8 cellular contexts compared by ENCODE assay signal in genomic region chr14:104724981-104725771, GRCh38. TPM values are rescaled to one million over a fixed set of nuclear protein-coding genes. Genes with fewer than 3 reads are reported as not detected.
DNase-seq lines count a peak whose midpoint lies in the region; ATAC-seq and TF ChIP-seq lines count a peak whose summit lies in the region.

No MANE protein-coding gene starts in this region.

- H3K79me1 ChIP-seq in trophoblast cell (ENCODE audit: low read length), result peaks cover 2% of the 10 kb centered on the region

- H3K23ac ChIP-seq in trophoblast cell (ENCODE audit: low read length), result no peak overlapping the region

- H3K36me3 Mint-ChIP-seq in activated naive CD4-positive, alpha-beta T cell treated with anti-CD3 and anti-CD28 coated beads, Interleukin-2, amount 50 U/mL, for 24 hours, result no peaks in the 10 kb centered on the region
- no peaks in the 10 kb centered on the region for H3K36me3 Mint-ChIP-seq in activated naive CD4-positive, alpha-beta T cell treated with anti-CD3 and anti-CD28 coated beads, Interleukin-2, amount 50 U/mL, for 72 hours
- no peaks in the 10 kb centered on the region for H3K36me3 Mint-ChIP-seq in activated B cell treated with CpG ODN at 0.5 μM for 24 hours (ENCODE audit: low read depth)

- peaks cover 3 to 76% (median 42%) of the 10 kb centered on the region in 12 donors for H3K4me1 ChIP-seq in heart left ventricle
- peaks cover 3 to 16% of the 10 kb centered on the region in 2 experiments for H3K4me1 ChIP-seq in trophoblast cell (ENCODE audit: control insufficient read depth in 1 of 2, insufficient read depth in 2 of 2, low read length in 2 of 2)
- H3K4me1 ChIP-seq in MM.1S (ENCODE audit: low read length), result peaks cover 10% of the 10 kb centered on the region; the same call in 1 of the 2 replicates

- H2BK12ac ChIP-seq in trophoblast cell (ENCODE audit: low read length), result no peak overlapping the region

- TF ChIP-seq CTCF in activated B cell treated with CpG ODN at 0.5 μM for 24 hours (IDR thresholded peaks at IDR 0.05) (no peak), heart left ventricle (IDR thresholded peaks at IDR 0.05) (peak in 7 of 12 donors; percentile 8 to 53 (median 32)), MM.1S (IDR thresholded peaks at IDR 0.05; ENCODE audit: low read length) (no peak)

- H2BK5ac ChIP-seq in trophoblast cell (ENCODE audit: low read depth, low read length, poor library complexity), result no peak overlapping the region

- ATAC-seq in activated naive CD4-positive, alpha-beta T cell treated with anti-CD3 and anti-CD28 coated beads, Interleukin-2, amount 50 U/mL, for 72 hours, result no peak
- ATAC-seq in activated B cell treated with CpG ODN at 0.5 μM for 24 hours (ENCODE audit: low read depth) (no peak), heart left ventricle (peak; percentile 45 to 65 (median 52))

- H3K27ac ChIP-seq in heart left ventricle (peak overlapping the region; percentile 77 to 98 (median 90)), trophoblast cell (ENCODE audit: low read depth, low read length) (no peak overlapping the region), MM.1S (ENCODE audit: low read length) (no peak overlapping the region)

- no peaks in the 10 kb centered on the region for H3F3A ChIP-seq in MM.1S (ENCODE audit: insufficient read depth, low read length)

- no peak overlapping the region for H2AK5ac ChIP-seq in trophoblast cell (ENCODE audit: low read length)

- no peak overlapping the region for H4K8ac ChIP-seq in trophoblast cell (ENCODE audit: low read depth, low read length)

- peaks cover 0 to 7% (median 0%) of the 10 kb centered on the region in 9 donors for H3K36me3 ChIP-seq in heart left ventricle
- peaks cover 13% of the 10 kb centered on the region in 2 experiments for H3K36me3 ChIP-seq in trophoblast cell (ENCODE audit: control insufficient read depth in 1 of 2, insufficient read depth in 2 of 2, low read length in 2 of 2)
- no peaks in the 10 kb centered on the region for H3K36me3 ChIP-seq in MM.1S (replicated peaks; ENCODE audit: insufficient read depth, low read length)

- no peak overlapping the region for H3K4ac ChIP-seq in trophoblast cell (ENCODE audit: low read depth, low read length)

- no peak overlapping the region for H2AFZ ChIP-seq in trophoblast cell (ENCODE audit: insufficient read depth, low read length, poor library complexity)
- no peak overlapping the region for H2AFZ ChIP-seq in MM.1S (ENCODE audit: low read length)

- TF ChIP-seq POLR2A in heart left ventricle (IDR thresholded peaks at IDR 0.05), result no peak

- no peak overlapping the region for H3K27ac Mint-ChIP-seq in activated naive CD4-positive, alpha-beta T cell treated with anti-CD3 and anti-CD28 coated beads, Interleukin-2, amount 50 U/mL, for 24 hours
- no peak overlapping the region for H3K27ac Mint-ChIP-seq in activated naive CD4-positive, alpha-beta T cell treated with anti-CD3 and anti-CD28 coated beads, Interleukin-2, amount 50 U/mL, for 72 hours
- no peak overlapping the region for H3K27ac Mint-ChIP-seq in activated B cell treated with CpG ODN at 0.5 μM for 24 hours

- peaks cover 2% of the 10 kb centered on the region for H3K79me2 ChIP-seq in trophoblast cell (ENCODE audit: control insufficient read depth, insufficient read depth, low read length, poor library complexity)
- H3K79me2 ChIP-seq in MM.1S (ENCODE audit: low read length), result no peaks in the 10 kb centered on the region

- peak overlapping the region; percentile 94 for H3K4me2 ChIP-seq in trophoblast cell (ENCODE audit: low read length)
- H3K4me2 ChIP-seq in MM.1S (ENCODE audit: low read depth, low read length), result no peak overlapping the region

- CTCF ChIA-PET in activated B cell treated with CpG ODN at 0.5 μM for 24 hours (lab: Charles Lee), result no interaction called here

- H3K9ac ChIP-seq in trophoblast cell (ENCODE audit: low read length), result no peak overlapping the region
- H3K9ac ChIP-seq in MM.1S (ENCODE audit: low read length), result no peak overlapping the region

- H3K18ac ChIP-seq in trophoblast cell (ENCODE audit: low read length), result no peak overlapping the region

- POLR2A ChIA-PET in activated B cell treated with CpG ODN at 0.5 μM for 24 hours (lab: Charles Lee), result interaction anchor here (1.0 to 1.3 kb wide), 2 partner anchors 14 to 67 kb away, joined by 4 read pairs; no protein-coding TSS in a partner anchor

- no peaks in the 10 kb centered on the region for H3K27me3 ChIP-seq in heart left ventricle
- no peaks in the 10 kb centered on the region for H3K27me3 ChIP-seq in trophoblast cell (ENCODE audit: insufficient read depth, low read length)
- H3K27me3 ChIP-seq in MM.1S (replicated peaks; ENCODE audit: insufficient read depth, low read length), result peaks cover 32% of the 10 kb centered on the region

- H4K20me1 ChIP-seq in MM.1S (ENCODE audit: insufficient read depth, low read length), result no peaks in the 10 kb centered on the region

- 17 to 29% (median 19%) methylated on average over 11 to 24 of the region's 24 CpGs for WGBS in heart left ventricle, 4 donors
- WGBS in trophoblast cell (ENCODE audit: extremely low coverage, insufficient coverage, insufficient read length), result no CpG with 5 or more reads among the region's 24 CpGs

- H3K4me1 Mint-ChIP-seq in activated naive CD4-positive, alpha-beta T cell treated with anti-CD3 and anti-CD28 coated beads, Interleukin-2, amount 50 U/mL, for 24 hours, result no peaks in the 10 kb centered on the region
- H3K4me1 Mint-ChIP-seq in activated B cell treated with CpG ODN at 0.5 μM for 24 hours, result no peaks in the 10 kb centered on the region

- H3K14ac ChIP-seq in trophoblast cell (ENCODE audit: low read length), result no peak overlapping the region

- H3K4me3 ChIP-seq in heart left ventricle (peak overlapping the region; percentile 63 to 96 (median 78)), trophoblast cell (ENCODE audit: low read depth, low read length) (no peak overlapping the region), MM.1S (ENCODE audit: low read length) (no peak overlapping the region)

- H2BK120ac ChIP-seq in trophoblast cell (ENCODE audit: insufficient read depth, low read length, poor library complexity), result no peak overlapping the region

- no peaks in the 10 kb centered on the region for H3K9me2 ChIP-seq in MM.1S (replicated peaks; ENCODE audit: insufficient read depth, low read length)

- H3K9me3 Mint-ChIP-seq in activated naive CD4-positive, alpha-beta T cell treated with anti-CD3 and anti-CD28 coated beads, Interleukin-2, amount 50 U/mL, for 24 hours, result no peaks in the 10 kb centered on the region
- no peaks in the 10 kb centered on the region for H3K9me3 Mint-ChIP-seq in activated naive CD4-positive, alpha-beta T cell treated with anti-CD3 and anti-CD28 coated beads, Interleukin-2, amount 50 U/mL, for 72 hours
- no peaks in the 10 kb centered on the region for H3K9me3 Mint-ChIP-seq in activated B cell treated with CpG ODN at 0.5 μM for 24 hours

- peak overlapping the region; percentile 30 for H3K4me3 Mint-ChIP-seq in activated naive CD4-positive, alpha-beta T cell treated with anti-CD3 and anti-CD28 coated beads, Interleukin-2, amount 50 U/mL, for 24 hours
- H3K4me3 Mint-ChIP-seq in activated B cell treated with CpG ODN at 0.5 μM for 24 hours, result peak overlapping the region; percentile 64

- no peak overlapping the region for H4K12ac ChIP-seq in trophoblast cell (ENCODE audit: low read depth, low read length)

- H3K9me3 ChIP-seq in heart left ventricle (no peaks in the 10 kb centered on the region), trophoblast cell (ENCODE audit: insufficient read depth, low read depth, low read length) (peaks cover 3% of the 10 kb centered on the region), MM.1S (replicated peaks; ENCODE audit: insufficient read depth, low read length) (no peaks in the 10 kb centered on the region)

- H4K91ac ChIP-seq in trophoblast cell (ENCODE audit: low read depth, low read length), result peak overlapping the region; percentile 2

- intact Hi-C loops in activated B cell treated with CpG ODN at 0.5 μM for 24 hours (cut with micrococcal nuclease) (loop anchor here (1.0 to 5.0 kb wide), 2 partner anchors 27 to 322 kb away; no protein-coding TSS in a partner anchor), heart left ventricle (cut with DNase I) (loop anchor here in 2 of 10 donors (10.0 kb wide), 1 partner anchor 140 kb away; no protein-coding TSS in a partner anchor)

- H3K27me3 Mint-ChIP-seq in activated naive CD4-positive, alpha-beta T cell treated with anti-CD3 and anti-CD28 coated beads, Interleukin-2, amount 50 U/mL, for 24 hours, result no peaks in the 10 kb centered on the region
- peaks cover 5% of the 10 kb centered on the region for H3K27me3 Mint-ChIP-seq in activated B cell treated with CpG ODN at 0.5 μM for 24 hours

- DNase-seq in activated naive CD4-positive, alpha-beta T cell treated with anti-CD3 and anti-CD28 coated beads, Interleukin-2, amount 50 U/mL, for 72 hours (ENCODE audit: low spot score in 2 of 2), result no peak
- DNase-seq in activated B cell treated with CpG ODN at 0.5 μM for 24 hours (no peak), heart left ventricle (peak; percentile 65 to 86 (median 82)), trophoblast cell (peak; percentile 47 to 55), NCI-H1092 treated with DMSO at 0.1 percent for 48 hours (lab: John Stamatoyannopoulos, UW) (no peak), MM.1S (no peak), germinal center (ENCODE audit: low spot score) (no peak)

RNA-seq across cellular contexts. Expression of gene ADSS1, which starts 1.1 kb away (rescaled TPM):
- total RNA-seq in activated naive CD4-positive, alpha-beta T cell treated with anti-CD3 and anti-CD28 coated beads, Interleukin-2, amount 50 U/mL, for 72 hours, result 1 to 10 TPM; 2.7 to 7.3 TPM
- total RNA-seq in activated B cell treated with CpG ODN at 0.5 μM for 24 hours (0.18 and 0.39 TPM in 2 replicates), heart left ventricle (100 to 1,000 TPM in 8 of 9 donors, 10 to 100 TPM in 1; 78.9 to 247 (median 160) TPM)
- polyA plus RNA-seq in heart left ventricle, result 100 to 1,000 TPM in 1 of 2 donors, 10 to 100 TPM in 1; 64.7 to 258 TPM
- polyA plus RNA-seq in trophoblast cell (2013), result 2.9 and 3.4 TPM in 2 replicates

RNA-seq across cellular contexts. Expression of gene SIVA1, which starts 27.8 kb away (rescaled TPM):
- total RNA-seq in activated naive CD4-positive, alpha-beta T cell treated with anti-CD3 and anti-CD28 coated beads, Interleukin-2, amount 50 U/mL, for 72 hours, result 10 to 100 TPM; 86.1 to 87.1 TPM
- 47.9 and 51.2 TPM in 2 replicates for total RNA-seq in activated B cell treated with CpG ODN at 0.5 μM for 24 hours
- 100 to 1,000 TPM in 2 of 9 donors, 10 to 100 TPM in 7; 41.0 to 203 (median 53.9) TPM for total RNA-seq in heart left ventricle
- polyA plus RNA-seq in heart left ventricle, result 100 to 1,000 TPM; 126 to 191 TPM
- polyA plus RNA-seq in trophoblast cell (2013), result 88.0 and 93.0 TPM in 2 replicates

RNA-seq across cellular contexts. Expression of gene INF2, which starts 35.8 kb away (rescaled TPM):
- 10 to 100 TPM; 48.6 to 82.7 TPM for total RNA-seq in activated naive CD4-positive, alpha-beta T cell treated with anti-CD3 and anti-CD28 coated beads, Interleukin-2, amount 50 U/mL, for 72 hours
- total RNA-seq in activated B cell treated with CpG ODN at 0.5 μM for 24 hours (38.6 and 47.2 TPM in 2 replicates), heart left ventricle (10 to 100 TPM; 26.0 to 58.9 (median 28.8) TPM)
- 10 to 100 TPM; 27.3 to 32.5 TPM for polyA plus RNA-seq in heart left ventricle
- 87.6 and 90.6 TPM in 2 replicates for polyA plus RNA-seq in trophoblast cell (2013)

Comparison
In these comparisons a context has a peak if more than half of its experiments do, and no peak if none do; other contexts are left out.
1. ATAC-seq: peak in heart left ventricle (4 of 4); none in activated naive CD4-positive, alpha-beta T cell treated with anti-CD3 and anti-CD28 coated beads, Interleukin-2, amount 50 U/mL, for 72 hours (0 of 2) and activated B cell treated with CpG ODN at 0.5 μM for 24 hours (single experiment).
2. DNase-seq: peak in heart left ventricle (5 of 5) and trophoblast cell (2 of 2); none in activated naive CD4-positive, alpha-beta T cell treated with anti-CD3 and anti-CD28 coated beads, Interleukin-2, amount 50 U/mL, for 72 hours (0 of 2), activated B cell treated with CpG ODN at 0.5 μM for 24 hours (single experiment), NCI-H1092 treated with DMSO at 0.1 percent for 48 hours (single experiment), MM.1S (single experiment) and germinal center (single experiment).
3. CTCF ChIP-seq: peak in heart left ventricle (7 of 12); none in activated B cell treated with CpG ODN at 0.5 μM for 24 hours (single experiment) and MM.1S (single experiment).
4. H3K27ac ChIP-seq: peak in heart left ventricle (12 of 12); none in trophoblast cell (single experiment) and MM.1S (single experiment).
5. H3K4me3 ChIP-seq: peak in heart left ventricle (12 of 12); none in trophoblast cell (single experiment) and MM.1S (single experiment).
6. RNA of gene ADSS1, which starts 1.1 kb away (total RNA-seq): 78.9 to 247 TPM in heart left ventricle; 2.7 to 7.3 TPM in activated naive CD4-positive, alpha-beta T cell treated with anti-CD3 and anti-CD28 coated beads, Interleukin-2, amount 50 U/mL, for 72 hours and 0.18 to 0.39 TPM in activated B cell treated with CpG ODN at 0.5 μM for 24 hours; every median in the first group is over 4 times any median in the second.